1 cellular context compared by ENCODE assay signal in the genomic region with DNA sequence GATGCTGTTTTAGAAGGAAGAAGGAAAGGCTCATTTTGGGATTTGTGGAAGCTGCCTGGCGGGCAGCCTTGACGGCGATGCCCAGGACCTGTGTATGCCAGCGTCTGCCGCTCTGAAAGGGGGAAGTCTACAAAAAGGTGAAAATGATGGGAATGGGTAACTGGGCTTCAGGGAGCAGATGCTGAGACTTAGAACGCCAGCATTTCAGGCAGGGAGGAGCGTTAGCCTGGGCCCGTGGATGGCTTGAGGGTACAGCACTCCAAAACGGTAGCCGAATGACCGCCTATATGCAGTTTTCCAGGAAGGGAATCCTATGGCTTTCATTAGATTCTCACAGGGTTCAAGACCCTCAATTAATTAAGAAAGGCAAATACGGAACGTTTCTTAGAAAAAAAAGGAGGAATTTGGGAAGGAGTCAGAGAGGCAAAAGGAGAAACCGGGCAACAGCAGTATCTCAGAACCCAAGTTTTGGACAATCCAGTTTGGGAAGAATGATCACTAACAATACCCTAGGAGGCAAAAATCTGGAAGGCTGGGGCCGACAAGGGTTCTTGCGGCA.
TF ChIP-seq lines count a peak whose summit lies in the region.

No MANE protein-coding gene starts in this region.

TF ChIP-seq in IMR-90, 13 proteins besides CTCF, POLR2A, EP300 and RAD21 (continued from another document):
- TF ChIP-seq MXI1 (IDR thresholded peaks at IDR 0.05; ENCODE audit: borderline replicate concordance, low read depth, low read length) (no peak), FOS (IDR thresholded peaks at IDR 0.05; ENCODE audit: low read depth, low read length) (no peak), RCOR1 (IDR thresholded peaks at IDR 0.05; ENCODE audit: insufficient replicate concordance, low read length) (no peak), RFX5 (IDR thresholded peaks at IDR 0.05; ENCODE audit: low read depth, low read length) (no peak), CHD1 (IDR thresholded peaks at IDR 0.05; ENCODE audit: low read depth, low read length) (no peak), NFE2L2 (IDR thresholded peaks at IDR 0.05; ENCODE audit: low read depth, low read length) (no peak)
- TF ChIP-seq, protein P1, sequence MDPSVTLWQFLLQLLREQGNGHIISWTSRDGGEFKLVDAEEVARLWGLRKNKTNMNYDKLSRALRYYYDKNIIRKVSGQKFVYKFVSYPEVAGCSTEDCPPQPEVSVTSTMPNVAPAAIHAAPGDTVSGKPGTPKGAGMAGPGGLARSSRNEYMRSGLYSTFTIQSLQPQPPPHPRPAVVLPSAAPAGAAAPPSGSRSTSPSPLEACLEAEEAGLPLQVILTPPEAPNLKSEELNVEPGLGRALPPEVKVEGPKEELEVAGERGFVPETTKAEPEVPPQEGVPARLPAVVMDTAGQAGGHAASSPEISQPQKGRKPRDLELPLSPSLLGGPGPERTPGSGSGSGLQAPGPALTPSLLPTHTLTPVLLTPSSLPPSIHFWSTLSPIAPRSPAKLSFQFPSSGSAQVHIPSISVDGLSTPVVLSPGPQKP (IDR thresholded peaks at IDR 0.05; ENCODE audit: borderline replicate concordance, low read depth, low read length) = no peak
